Comparison of ENCODE assay signal across 28 cellular contexts in genomic region chr14:60573943-60574496, GRCh38.
DNase-seq lines count a peak whose midpoint lies in the region; TF ChIP-seq lines count a peak whose summit lies in the region.
"Had no signal": no experiment of that assay in that cellular context is flagged by ENCODE, and none has a peak within 500 bp of the region (broad histone marks: within the 10 kb centered on the region; RNA-seq: fewer than 3 reads in every experiment).

No MANE protein-coding gene starts in this region.

- DNase-seq in MCF 10A (ENCODE audit: unreplicated experiment) (peak; percentile 53), breast epithelium (ENCODE audit: low spot score in 2 of 2) (no peak), dedifferentiated amniotic fluid mesenchymal stem cell (ENCODE audit: extremely low spot score) (peak; percentile 90), iris pigment epithelial cell (ENCODE audit: low read depth) (peak; percentile 44), cardiac septum (ENCODE audit: low spot score) (no peak), NCI-H1417 treated with DMSO at 0.1 percent for 48 hours (lab: John Stamatoyannopoulos, UW) (no peak), NCI-H748 (lab: John Stamatoyannopoulos, UW; ENCODE audit: unreplicated experiment) (no peak)
- no peak for DNase-seq in activated CD4-positive, alpha-beta T cell treated with anti-CD3 and anti-CD28 coated beads, Interleukin-2, amount 50 U/mL, for 4 hours
- DNase-seq: activated CD8-positive, alpha-beta memory T cell treated with anti-CD3 and anti-CD28 coated beads, Interleukin-2, amount 50 U/mL, for 48 hours; activated CD8-positive, alpha-beta T cell treated with anti-CD3 and anti-CD28 coated beads for 36 hours; activated naive CD4-positive, alpha-beta T cell treated with Interleukin-2 at 50 U/mL for 16 hours; body of pancreas; CD8-positive, alpha-beta T cell; EL; foreskin keratinocyte; head of caudate nucleus; NCI-H1694; NCI-H446 treated with DMSO at 0.1 percent for 48 hours; psoas muscle; stimulated activated CD4-positive, alpha-beta T cell treated with anti-CD3 and anti-CD28 coated beads, Interleukin-15, amount 100 ng/mL, for 24 hours; substantia nigra; SW 1271 had no signal

- BruUV-seq in MCF 10A (replicated peaks; lab: Mats Ljungman, UMichigan), result no TSS peak

- no peaks in the 10 kb centered on the region for H3K36me3 ChIP-seq in breast epithelium

- no peaks in the 10 kb centered on the region for H3K27me3 ChIP-seq in breast epithelium
- H3K27me3 ChIP-seq: body of pancreas had no signal

- H3K9me3 ChIP-seq in breast epithelium, result no peaks in the 10 kb centered on the region
- H3K9me3 ChIP-seq: body of pancreas, psoas muscle had no signal

- H3K27ac ChIP-seq in breast epithelium, result no peak overlapping the region
- H3K27ac ChIP-seq: 22Rv1, body of pancreas, foreskin keratinocyte, psoas muscle had no signal

- H3K27me3 Mint-ChIP-seq in MCF 10A (ENCODE audit: insufficient read depth, unreplicated experiment), result no peaks in the 10 kb centered on the region

- POLR2A ChIA-PET in MCF 10A (lab: Yijun Ruan, JAX), result no interaction called here

- H3K9me3 Mint-ChIP-seq in MCF 10A (ENCODE audit: unreplicated experiment), result no peaks in the 10 kb centered on the region
- H3K9me3 Mint-ChIP-seq: activated CD8-positive, alpha-beta T cell treated with anti-CD3 and anti-CD28 coated beads for 36 hours; activated T-helper 1 cell treated with anti-CD3 and anti-CD28 coated beads, Interleukin-12 subunit alpha, Interleukin-12 subunit beta, Interleukin-2, Interleukin-4 antibody, amounts not matched to agents 30 ng/mL and 10 ng/mL and 1 ng/mL, durations not matched to agents 14 hours and 24 hours and 36 hours; CD8-positive, alpha-beta T cell; stimulated activated effector memory CD8-positive, alpha-beta T cell treated with anti-CD3 and anti-CD28 coated beads, Interleukin-12 subunit alpha, Interleukin-12 subunit beta, amount 100 ng/mL, for 72 hours; type B pancreatic cell had no signal

- TF ChIP-seq CTCF in MCF 10A (IDR thresholded peaks at IDR 0.05; ENCODE audit: unreplicated experiment) (no peak), breast epithelium (IDR thresholded peaks at IDR 0.05) (no peak)

- no peak overlapping the region for H3K27ac Mint-ChIP-seq in MCF 10A (ENCODE audit: low read depth, unreplicated experiment)
- H3K27ac Mint-ChIP-seq: activated CD8-positive, alpha-beta T cell treated with anti-CD3 and anti-CD28 coated beads for 36 hours; activated T-helper 1 cell treated with anti-CD3 and anti-CD28 coated beads, Interleukin-12 subunit alpha, Interleukin-12 subunit beta, Interleukin-2, Interleukin-4 antibody, amounts not matched to agents 30 ng/mL and 10 ng/mL and 1 ng/mL, durations not matched to agents 14 hours and 24 hours and 36 hours; B cell; CD8-positive, alpha-beta T cell; mesothelial cell of epicardium; stimulated activated effector memory CD8-positive, alpha-beta T cell treated with anti-CD3 and anti-CD28 coated beads, Interleukin-12 subunit alpha, Interleukin-12 subunit beta, amount 100 ng/mL, for 72 hours; type B pancreatic cell had no signal

- CTCF ChIA-PET in MCF 10A (lab: Yijun Ruan, JAX), result interaction anchor here (0.5 kb wide), 1 partner anchor 480 kb away, joined by 3 read pairs; no protein-coding TSS in a partner anchor

- H3K4me3 ChIP-seq in breast epithelium, result no peak overlapping the region
- H3K4me3 ChIP-seq: body of pancreas, psoas muscle had no signal

- H3K36me3 Mint-ChIP-seq in MCF 10A (ENCODE audit: insufficient read depth, unreplicated experiment), result no peaks in the 10 kb centered on the region
- H3K36me3 Mint-ChIP-seq: CD8-positive, alpha-beta T cell; mesothelial cell of epicardium; stimulated activated effector memory CD8-positive, alpha-beta T cell treated with anti-CD3 and anti-CD28 coated beads, Interleukin-12 subunit alpha, Interleukin-12 subunit beta, amount 100 ng/mL, for 72 hours; type B pancreatic cell had no signal

- intact Hi-C loops in MCF 10A (cut with micrococcal nuclease), result no loop called here
- intact Hi-C loops in breast epithelium (cut with DNase I; ENCODE audit: low total_unique reads), result no loop called here
- intact Hi-C loops in cardiac septum (cut with DNase I), result no loop called here

- no peak overlapping the region for H3K4me3 Mint-ChIP-seq in MCF 10A (ENCODE audit: unreplicated experiment)
- H3K4me3 Mint-ChIP-seq: activated CD8-positive, alpha-beta T cell treated with anti-CD3 and anti-CD28 coated beads for 36 hours; activated T-helper 1 cell treated with anti-CD3 and anti-CD28 coated beads, Interleukin-12 subunit alpha, Interleukin-12 subunit beta, Interleukin-2, Interleukin-4 antibody, amounts not matched to agents 30 ng/mL and 10 ng/mL and 1 ng/mL, durations not matched to agents 14 hours and 24 hours and 36 hours; B cell; CD8-positive, alpha-beta T cell; mesothelial cell of epicardium; stimulated activated effector memory CD8-positive, alpha-beta T cell treated with anti-CD3 and anti-CD28 coated beads, Interleukin-12 subunit alpha, Interleukin-12 subunit beta, amount 100 ng/mL, for 72 hours; type B pancreatic cell had no signal

- no peak for TF ChIP-seq POLR2A in breast epithelium (IDR thresholded peaks at IDR 0.05)

- H3K4me1 ChIP-seq in breast epithelium, result no peaks in the 10 kb centered on the region
- H3K4me1 ChIP-seq: body of pancreas, foreskin keratinocyte, psoas muscle had no signal

- no peaks in the 10 kb centered on the region for H3K4me1 Mint-ChIP-seq in MCF 10A (ENCODE audit: insufficient read depth, unreplicated experiment)
- H3K4me1 Mint-ChIP-seq: B cell; mesothelial cell of epicardium; stimulated activated effector memory CD8-positive, alpha-beta T cell treated with anti-CD3 and anti-CD28 coated beads, Interleukin-12 subunit alpha, Interleukin-12 subunit beta, amount 100 ng/mL, for 72 hours had no signal

Comparison
In these comparisons a context has a peak if more than half of its experiments do, and no peak if none do; other contexts are left out.
1. DNase-seq: peak in MCF 10A (single experiment), dedifferentiated amniotic fluid mesenchymal stem cell (single experiment) and iris pigment epithelial cell (single experiment); none in breast epithelium (0 of 2), cardiac septum (single experiment), NCI-H1417 treated with DMSO at 0.1 percent for 48 hours (single experiment), activated CD4-positive, alpha-beta T cell treated with anti-CD3 and anti-CD28 coated beads, Interleukin-2, amount 50 U/mL, for 4 hours (0 of 2) and NCI-H748 (single experiment).